Comparison of ENCODE assay signal across 10 cellular contexts in genomic region chr1:201614262-201615015, GRCh38.
DNase-seq lines count a peak whose midpoint lies in the region; ATAC-seq and TF ChIP-seq lines count a peak whose summit lies in the region.
"Had no signal": no experiment of that assay in that cellular context is flagged by ENCODE, and none has a peak within 500 bp of the region (broad histone marks: within the 10 kb centered on the region; RNA-seq: fewer than 3 reads in every experiment).

No MANE protein-coding gene starts in this region.

- H3K27ac ChIP-seq in right atrium auricular region: no peak overlapping the region
- no peak overlapping the region for H3K27ac ChIP-seq in left lung
- H3K27ac ChIP-seq in upper lobe of left lung: peak overlapping the region in 1 of 4 donors; percentile 19

- no peak for TF ChIP-seq POLR2A in upper lobe of left lung (IDR thresholded peaks at IDR 0.05)

- WGBS in upper lobe of left lung, 2 donors: 15 to 26% methylated on average over 12 to 21 of the region's 22 CpGs

- intact Hi-C loops in Right ventricle myocardium inferior (cut with DNase I): no loop called here
- intact Hi-C loops in left lung (cut with DNase I): no loop called here

- DNase-seq in Right ventricle myocardium inferior (ENCODE audit: missing footprints) (no peak), right atrium auricular region (ENCODE audit: low spot score) (no peak), ecto neural progenitor cell (ENCODE audit: low spot score) (peak; percentile 89), left lung (peak; percentile 45 to 85), upper lobe of left lung (peak; percentile 57 to 88), SIG-M5 treated with dmso at 0.1 percent for 504 hours (lab: John Stamatoyannopoulos, UW; ENCODE audit: unreplicated experiment) (no peak), NCI-H2171 treated with DMSO at 0.1 percent for 48 hours (lab: John Stamatoyannopoulos, UW) (no peak)
- DNase-seq: activated naive CD4-positive, alpha-beta T cell; NCI-H2029 treated with DMSO at 0.1 percent for 48 hours had no signal

- peaks cover 0 to 25% of the 10 kb centered on the region in 2 donors for H3K4me1 ChIP-seq in right atrium auricular region
- H3K4me1 ChIP-seq in left lung: peaks cover 3 to 28% of the 10 kb centered on the region in 2 donors
- H3K4me1 ChIP-seq in upper lobe of left lung: peaks cover 10 to 22% (median 12%) of the 10 kb centered on the region in 4 donors

- H3K4me3 ChIP-seq in right atrium auricular region (no peak overlapping the region), left lung (no peak overlapping the region), upper lobe of left lung (no peak overlapping the region)

- TF ChIP-seq EP300 in upper lobe of left lung (IDR thresholded peaks at IDR 0.05): no peak

- ATAC-seq in Right ventricle myocardium inferior: peak; percentile 73
- peak; percentile 86 for ATAC-seq in left lung
- ATAC-seq in upper lobe of left lung (ENCODE audit: low FRiP score in 2 of 2): peak; percentile 56 to 61
- ATAC-seq in HG02852 (IDR thresholded peaks at IDR 0.05; ENCODE audit: unreplicated experiment): no peak

- no peaks in the 10 kb centered on the region for H3K27me3 ChIP-seq in right atrium auricular region
- H3K27me3 ChIP-seq in left lung: no peaks in the 10 kb centered on the region
- H3K27me3 ChIP-seq in upper lobe of left lung: no peaks in the 10 kb centered on the region

- H3K9me3 ChIP-seq in right atrium auricular region (no peaks in the 10 kb centered on the region), left lung (no peaks in the 10 kb centered on the region), upper lobe of left lung (no peaks in the 10 kb centered on the region)

- H3K36me3 ChIP-seq in right atrium auricular region (no peaks in the 10 kb centered on the region), left lung (no peaks in the 10 kb centered on the region), upper lobe of left lung (no peaks in the 10 kb centered on the region)

- TF ChIP-seq CTCF in right atrium auricular region (IDR thresholded peaks at IDR 0.05) (no peak), left lung (IDR thresholded peaks at IDR 0.05) (no peak), upper lobe of left lung (IDR thresholded peaks at IDR 0.05) (no peak)

Comparison
In these comparisons a context has a peak if more than half of its experiments do, and no peak if none do; other contexts are left out.
1. DNase-seq: peak in ecto neural progenitor cell (single experiment), left lung (2 of 2) and upper lobe of left lung (2 of 2); none in Right ventricle myocardium inferior (single experiment), right atrium auricular region (single experiment), SIG-M5 treated with dmso at 0.1 percent for 504 hours (single experiment) and NCI-H2171 treated with DMSO at 0.1 percent for 48 hours (single experiment).